11 cellular contexts compared by ENCODE assay signal in the genomic region with DNA sequence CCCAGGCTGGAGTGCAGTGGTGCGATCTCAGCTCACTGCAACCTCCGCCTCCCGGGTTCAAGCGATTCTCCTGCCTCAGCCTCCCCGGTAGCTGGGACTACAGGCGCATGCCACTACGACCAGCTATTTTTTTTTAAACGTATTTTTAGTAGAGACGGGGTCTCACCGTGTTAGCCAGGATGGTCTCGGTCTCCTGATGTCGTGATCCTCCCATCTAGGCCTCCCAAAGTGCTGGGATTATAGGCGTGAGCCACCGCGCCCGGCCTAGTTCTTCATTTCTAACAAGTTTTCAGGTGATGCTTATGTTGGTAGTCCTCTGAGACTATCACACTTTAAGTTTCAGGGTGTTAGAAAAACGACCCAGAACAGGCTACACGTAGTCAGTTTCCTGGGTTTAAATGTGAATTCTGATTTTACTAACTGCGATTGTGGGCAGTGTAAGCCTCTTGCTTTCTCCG. TPM values are rescaled to one million over a fixed set of nuclear protein-coding genes. Genes with fewer than 3 reads are reported as not detected.
DNase-seq lines count a peak whose midpoint lies in the region; ATAC-seq and TF ChIP-seq lines count a peak whose summit lies in the region.
"Not testable (repeated sequence)": the region's sequence is repeated elsewhere in the genome, so short reads cannot be mapped to it uniquely, and the experiment has no call there.
"Had no signal": no experiment of that assay in that cellular context is flagged by ENCODE, and none has a peak within 500 bp of the region (broad histone marks: within the 10 kb centered on the region; RNA-seq: fewer than 3 reads in every experiment).

No MANE protein-coding gene starts in this region.

- peaks cover 10% of the 10 kb centered on the region; the same call in 1 of the 2 replicates for H3F3A ChIP-seq in GM23248 (ENCODE audit: insufficient read depth)
- H3F3A ChIP-seq in PC-9 (ENCODE audit: insufficient read depth, low read depth), result peaks cover 10% of the 10 kb centered on the region; the same call in 1 of the 2 replicates

- H3K4me2 ChIP-seq in GM23248 (ENCODE audit: unreplicated experiment) (peak overlapping the region; percentile 91), PC-9 (peak overlapping the region; percentile 99)

- ATAC-seq in activated T-helper 17 cell treated with anti-CD3 and anti-CD28 coated beads, Interleukin-2, amount 50 U/mL, for 72 hours (replicated peaks); naive B cell (ENCODE audit: low read depth in 2 of 2); stimulated activated effector memory CD8-positive, alpha-beta T cell treated with anti-CD3 and anti-CD28 coated beads, Interleukin-12 subunit alpha, Interleukin-12 subunit beta, amount 100 ng/mL, for 72 hours: not testable (repeated sequence)

- H3K27ac Mint-ChIP-seq in activated T-helper 17 cell treated with anti-CD3 and anti-CD28 coated beads, Interleukin-2, amount 50 U/mL, for 72 hours, result peak overlapping the region; percentile 97
- peak overlapping the region; percentile 95 to 99 (median 98) for H3K27ac Mint-ChIP-seq in naive B cell
- H3K27ac Mint-ChIP-seq in stimulated activated effector memory CD8-positive, alpha-beta T cell treated with anti-CD3 and anti-CD28 coated beads, Interleukin-12 subunit alpha, Interleukin-12 subunit beta, amount 100 ng/mL, for 72 hours, result peak overlapping the region; percentile 99

- POLR2A ChIA-PET in PC-9 (lab: Charles Lee; ENCODE audit: unreplicated experiment), result interaction anchor here (0.6 kb wide), 2 partner anchors 39 to 983 kb away, joined by 3 to 4 read pairs; a partner anchor contains a TSS

- peak overlapping the region; percentile 84 for H3K9ac ChIP-seq in GM23248

- peak overlapping the region; percentile 91 for H3K4me3 Mint-ChIP-seq in activated T-helper 17 cell treated with anti-CD3 and anti-CD28 coated beads, Interleukin-2, amount 50 U/mL, for 72 hours
- H3K4me3 Mint-ChIP-seq in naive B cell, result peak overlapping the region; percentile 87 to 100 (median 98)
- H3K4me3 Mint-ChIP-seq in stimulated activated effector memory CD8-positive, alpha-beta T cell treated with anti-CD3 and anti-CD28 coated beads, Interleukin-12 subunit alpha, Interleukin-12 subunit beta, amount 100 ng/mL, for 72 hours, result peak overlapping the region; percentile 96

- not testable (repeated sequence) for BruUV-seq in PC-9 (replicated peaks; lab: Mats Ljungman, UMichigan)

- intact Hi-C loops in PC-9 (cut with micrococcal nuclease; ENCODE audit: unreplicated experiment), result loop anchor here (2.0 kb wide), 1 partner anchor 39 kb away; a partner anchor contains a TSS

- not testable (repeated sequence) for H3K27me3 Mint-ChIP-seq in activated T-helper 17 cell treated with anti-CD3 and anti-CD28 coated beads, Interleukin-2, amount 50 U/mL, for 72 hours; naive B cell

- H3K27me3 ChIP-seq in ACC112 (ENCODE audit: insufficient read depth, low read length); GM23248 (replicated peaks; ENCODE audit: insufficient read depth); PC-9 (ENCODE audit: insufficient read depth, low read depth); right atrium auricular region: not testable (repeated sequence)

- 75 to 77% methylated on average over 20 of the region's 20 CpGs for WGBS in GM23248 (ENCODE audit: low coverage in 1 of 2, low lambda C conversion rate in 2 of 2, missing lambda C conversion rate in 2 of 2), 2 experiments

- H3K36me3 ChIP-seq in ACC112 (ENCODE audit: insufficient read depth, low read length); GM23248 (ENCODE audit: low read depth); PC-9 (ENCODE audit: low read depth); right atrium auricular region: not testable (repeated sequence)

- H3K9me3 Mint-ChIP-seq in activated T-helper 17 cell treated with anti-CD3 and anti-CD28 coated beads, Interleukin-2, amount 50 U/mL, for 72 hours; naive B cell; stimulated activated effector memory CD8-positive, alpha-beta T cell treated with anti-CD3 and anti-CD28 coated beads, Interleukin-12 subunit alpha, Interleukin-12 subunit beta, amount 100 ng/mL, for 72 hours: not testable (repeated sequence)

- not testable (repeated sequence) for H3K9me2 ChIP-seq in GM23248 (ENCODE audit: insufficient read depth); PC-9 (ENCODE audit: insufficient read depth)

- H3K9me3 ChIP-seq in GM23248 (ENCODE audit: low read depth); PC-9 (ENCODE audit: insufficient read depth, low read depth); right atrium auricular region: not testable (repeated sequence)

- H3K36me3 Mint-ChIP-seq in activated T-helper 17 cell treated with anti-CD3 and anti-CD28 coated beads, Interleukin-2, amount 50 U/mL, for 72 hours (ENCODE audit: low read depth), result peaks cover 34% of the 10 kb centered on the region
- not testable (repeated sequence) for H3K36me3 Mint-ChIP-seq in naive B cell
- H3K36me3 Mint-ChIP-seq in stimulated activated effector memory CD8-positive, alpha-beta T cell treated with anti-CD3 and anti-CD28 coated beads, Interleukin-12 subunit alpha, Interleukin-12 subunit beta, amount 100 ng/mL, for 72 hours, result peaks cover 33% of the 10 kb centered on the region

- peaks cover 10% of the 10 kb centered on the region for H3K4me1 Mint-ChIP-seq in activated T-helper 17 cell treated with anti-CD3 and anti-CD28 coated beads, Interleukin-2, amount 50 U/mL, for 72 hours
- peaks cover 11 to 42% (median 25%) of the 10 kb centered on the region in 3 donors for H3K4me1 Mint-ChIP-seq in naive B cell
- peaks cover 22% of the 10 kb centered on the region for H3K4me1 Mint-ChIP-seq in stimulated activated effector memory CD8-positive, alpha-beta T cell treated with anti-CD3 and anti-CD28 coated beads, Interleukin-12 subunit alpha, Interleukin-12 subunit beta, amount 100 ng/mL, for 72 hours

- H3K4me1 ChIP-seq in ACC112 (ENCODE audit: control insufficient read depth, insufficient read depth, low read length, unreplicated experiment); GM23248 (ENCODE audit: insufficient read depth): not testable (repeated sequence)
- H3K4me1 ChIP-seq in PC-9 (replicated peaks; ENCODE audit: insufficient read depth) (peaks cover 16% of the 10 kb centered on the region), right atrium auricular region (peaks cover 0 to 12% of the 10 kb centered on the region in 2 donors)

- peak overlapping the region; percentile 87 for H3K4me3 ChIP-seq in ACC112 (ENCODE audit: low read depth, low read length)
- H3K4me3 ChIP-seq in GM23248, result peak overlapping the region; percentile 81
- H3K4me3 ChIP-seq in PC-9, result peak overlapping the region; percentile 65
- H3K4me3 ChIP-seq in coronary artery, result peak overlapping the region; percentile 73
- peak overlapping the region; percentile 81 to 84 for H3K4me3 ChIP-seq in right atrium auricular region

- H3K27ac ChIP-seq in ACC112 (ENCODE audit: low read depth, low read length); PC-9: not testable (repeated sequence)
- H3K27ac ChIP-seq in GM23248 (peak overlapping the region; percentile 75), coronary artery (peak overlapping the region; percentile 86 to 95), right atrium auricular region (peak overlapping the region; percentile 88 to 91)

- peaks cover 43% of the 10 kb centered on the region for H3K79me2 ChIP-seq in ACC112 (ENCODE audit: control insufficient read depth, insufficient read depth, low read length, unreplicated experiment)
- H3K79me2 ChIP-seq in GM23248 (ENCODE audit: insufficient read depth), result peaks cover 42% of the 10 kb centered on the region
- peaks cover 28% of the 10 kb centered on the region for H3K79me2 ChIP-seq in PC-9 (ENCODE audit: low read depth)

- not testable (repeated sequence) for TF ChIP-seq CTCF in PC-9 (conservative IDR thresholded peaks at IDR 0.05); coronary artery (IDR thresholded peaks at IDR 0.05); right atrium auricular region (IDR thresholded peaks at IDR 0.05)

- DNase-seq in GM23248; PC-9; coronary artery (ENCODE audit: low spot score); right atrium auricular region (ENCODE audit: low spot score); naive B cell; stimulated activated effector memory CD8-positive, alpha-beta T cell treated with anti-CD3 and anti-CD28 coated beads, Interleukin-12 subunit alpha, Interleukin-12 subunit beta, amount 100 ng/mL, for 72 hours (ENCODE audit: low spot score in 2 of 2): not testable (repeated sequence)

- H4K20me1 ChIP-seq in GM23248 (ENCODE audit: insufficient read depth); PC-9 (ENCODE audit: insufficient read depth): not testable (repeated sequence)

- peak overlapping the region; percentile 62 for H2AFZ ChIP-seq in ACC112 (ENCODE audit: low read length, unreplicated experiment)
- H2AFZ ChIP-seq in GM23248, result peak overlapping the region; percentile 97
- H2AFZ ChIP-seq in PC-9, result peak overlapping the region; percentile 77

- in situ Hi-C loops in GM23248 (cut with MboI), result not testable (repeated sequence)

- CTCF ChIA-PET in PC-9 (lab: Charles Lee), result interaction anchor here (0.6 kb wide), 1 partner anchor 1822 kb away, joined by 3 read pairs; no protein-coding TSS in a partner anchor

RNA-seq across cellular contexts. Expression of a gene that starts 0.4 kb away (rescaled TPM):
- total RNA-seq in GM23248 (2014; rRNA removed; shearing (Covaris generic)), result 13.2 and 19.0 TPM in 2 replicates
- polyA plus RNA-seq in GM23248 (2016; fragmentation: Nextera tagmentation; extraction: Ambion mirVana), result 37.7 and 39.9 TPM in 2 replicates
- 46.5 and 53.2 TPM in 2 replicates for total RNA-seq in PC-9 (2021)
- 10 to 100 TPM; 44.5 to 49.6 TPM for total RNA-seq in activated T-helper 17 cell treated with anti-CD3 and anti-CD28 coated beads, Interleukin-2, amount 50 U/mL, for 72 hours
- total RNA-seq in right atrium auricular region, result 10 to 100 TPM; 21.1 to 37.9 TPM
- 10 to 100 TPM; 26.6 to 40.8 (median 34.2) TPM for polyA plus RNA-seq in naive B cell (ENCODE audit: low read depth in 6 of 6)
- total RNA-seq: mesothelial cell of epicardium had no signal

RNA-seq across cellular contexts. Expression of a gene that starts 7.4 kb away (rescaled TPM):
- total RNA-seq in GM23248 (2014; rRNA removed; shearing (Covaris generic)), result not detected in 2 replicates
- polyA plus RNA-seq in GM23248 (2016; fragmentation: Nextera tagmentation; extraction: Ambion mirVana), result not detected in 2 replicates
- total RNA-seq in PC-9 (2021), result not detected in 2 replicates
- total RNA-seq in activated T-helper 17 cell treated with anti-CD3 and anti-CD28 coated beads, Interleukin-2, amount 50 U/mL, for 72 hours, result not detected
- not detected for total RNA-seq in right atrium auricular region
- polyA plus RNA-seq in naive B cell (ENCODE audit: low read depth in 6 of 6), result not detected
- total RNA-seq: foreskin keratinocyte, mesothelial cell of epicardium, subcutaneous adipose tissue had no signal
- polyA plus RNA-seq: foreskin keratinocyte had no signal

RNA-seq across cellular contexts. Expression of a gene that starts 35.5 kb away (rescaled TPM):
- 34.0 and 35.0 TPM in 2 replicates for total RNA-seq in GM23248 (2014; rRNA removed; shearing (Covaris generic))
- 22.6 and 23.0 TPM in 2 replicates for polyA plus RNA-seq in GM23248 (2016; fragmentation: Nextera tagmentation; extraction: Ambion mirVana)
- total RNA-seq in PC-9 (2021), result 29.2 and 35.7 TPM in 2 replicates
- total RNA-seq in activated T-helper 17 cell treated with anti-CD3 and anti-CD28 coated beads, Interleukin-2, amount 50 U/mL, for 72 hours, result 10 to 100 TPM; 55.6 to 68.3 TPM
- 10 to 100 TPM; 23.5 to 27.5 TPM for total RNA-seq in right atrium auricular region
- 10 to 100 TPM; 21.2 to 37.5 (median 27.9) TPM for polyA plus RNA-seq in naive B cell (ENCODE audit: low read depth in 6 of 6)

RNA-seq across cellular contexts. Expression of a gene that starts 35.6 kb away (rescaled TPM):
- 14.8 and 25.2 TPM in 2 replicates for total RNA-seq in GM23248 (2014; rRNA removed; shearing (Covaris generic))
- polyA plus RNA-seq in GM23248 (2016; fragmentation: Nextera tagmentation; extraction: Ambion mirVana) (15.2 and 16.4 TPM in 2 replicates), naive B cell (ENCODE audit: low read depth in 6 of 6) (10 to 100 TPM in 1 of 6 donors, 1 to 10 TPM in 5; 5.9 to 14.9 (median 8.4) TPM)
- total RNA-seq in PC-9 (2021) (18.8 and 21.9 TPM in 2 replicates), right atrium auricular region (10 to 100 TPM; 10.1 to 16.2 TPM)
- 10 to 100 TPM; 21.9 to 29.8 TPM for total RNA-seq in activated T-helper 17 cell treated with anti-CD3 and anti-CD28 coated beads, Interleukin-2, amount 50 U/mL, for 72 hours

RNA-seq across cellular contexts. Expression of a gene that starts 39.1 kb away (rescaled TPM):
- 30.9 and 63.1 TPM in 2 replicates for total RNA-seq in GM23248 (2014; rRNA removed; shearing (Covaris generic))
- 35.9 and 43.8 TPM in 2 replicates for polyA plus RNA-seq in GM23248 (2016; fragmentation: Nextera tagmentation; extraction: Ambion mirVana)
- total RNA-seq in PC-9 (2021), result 39.8 and 61.2 TPM in 2 replicates
- total RNA-seq in activated T-helper 17 cell treated with anti-CD3 and anti-CD28 coated beads, Interleukin-2, amount 50 U/mL, for 72 hours, result 10 to 100 TPM; 25.4 to 45.1 TPM
- 10 to 100 TPM; 12.5 to 13.4 TPM for total RNA-seq in right atrium auricular region
- polyA plus RNA-seq in naive B cell (ENCODE audit: low read depth in 6 of 6), result 10 to 100 TPM; 15.7 to 36.3 (median 22.1) TPM
